Comparison of ENCODE assay signal across 6 cellular contexts in the genomic region with DNA sequence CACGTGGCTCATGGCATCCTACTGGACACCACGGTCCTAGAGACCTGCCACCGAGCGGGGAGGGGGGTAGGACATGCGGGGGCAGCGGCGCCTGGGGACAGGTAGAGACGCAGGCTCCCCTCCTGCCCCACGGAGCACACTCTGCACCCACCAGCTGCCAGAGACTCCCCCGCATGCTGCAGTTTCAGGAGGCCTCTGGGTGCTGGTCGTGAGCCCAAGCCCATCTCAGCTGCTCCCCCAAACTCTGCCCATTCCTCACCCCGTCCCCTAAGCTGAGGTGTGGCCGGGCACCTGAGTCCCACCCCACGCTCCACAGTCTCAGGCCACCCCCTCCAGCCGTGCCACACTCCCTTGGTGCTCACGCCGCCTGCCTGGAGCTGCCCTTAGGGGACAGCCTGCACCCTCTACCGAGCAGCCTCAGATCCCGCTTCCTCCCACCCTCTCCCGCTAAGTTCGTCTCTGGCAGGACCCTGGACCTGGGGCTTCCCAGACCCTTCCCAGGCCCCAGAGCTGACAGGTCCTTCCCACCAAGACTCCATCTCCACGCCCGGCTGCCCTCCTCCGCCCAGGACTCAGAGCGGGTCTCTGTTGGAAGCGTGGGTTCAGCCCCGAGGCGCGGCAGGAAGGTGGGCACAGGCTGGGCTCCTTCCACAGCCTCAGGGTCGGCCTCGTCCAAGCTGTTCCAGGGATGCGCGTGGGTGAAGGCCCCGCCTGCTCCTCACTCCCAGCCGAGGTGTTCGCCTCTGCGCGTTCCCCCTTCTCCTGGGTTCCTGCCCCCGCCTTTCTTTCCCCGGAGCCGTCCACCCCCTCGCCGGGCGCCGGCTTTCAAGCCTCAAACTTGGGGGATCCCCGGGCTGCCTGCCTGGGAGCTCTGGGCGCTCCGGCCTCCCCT. TPM values are rescaled to one million over a fixed set of nuclear protein-coding genes. Genes with fewer than 3 reads are reported as not detected.
DNase-seq lines count a peak whose midpoint lies in the region; ATAC-seq and TF ChIP-seq lines count a peak whose summit lies in the region.

No MANE protein-coding gene starts in this region.

- no peak overlapping the region for H3K27ac ChIP-seq in SK-N-SH (ENCODE audit: low read depth in 2 of 2, low read length in 1 of 2)

- H3K9me2 ChIP-seq in SK-N-SH, result no peaks in the 10 kb centered on the region

- H3K4me1 ChIP-seq in SK-N-SH (ENCODE audit: control insufficient read depth in 1 of 2, insufficient read depth in 2 of 2, low read depth in 1 of 2, low read length in 1 of 2), result peaks cover 0 to 14% of the 10 kb centered on the region in 2 experiments; a peak in 1 of 4 replicates

- H3K9me3 Mint-ChIP-seq in stimulated activated memory B cell treated with anti-CD40 and anti-IgM and Interleukin-4, amounts not matched to agents 10 μg/mL and 1 μg/mL and 100 μg/mL, for 72 hours, result peaks cover 9% of the 10 kb centered on the region

- peak overlapping the region; percentile 48; the same call in 1 of the 2 replicates for H3K9ac ChIP-seq in SK-N-SH

- H3K79me2 ChIP-seq in SK-N-SH (ENCODE audit: insufficient read depth), result 0 out of 2 replicates have a peak, but pooled peaks cover 4% of the 10 kb centered on the region

- no peak for TF ChIP-seq RAD21 in SK-N-SH (IDR thresholded peaks at IDR 0.05; ENCODE audit: low read length)

- peaks cover 19% of the 10 kb centered on the region for H3K27me3 Mint-ChIP-seq in stimulated activated memory B cell treated with anti-CD40 and anti-IgM and Interleukin-4, amounts not matched to agents 10 μg/mL and 1 μg/mL and 100 μg/mL, for 72 hours

- POLR2A ChIA-PET in SK-N-SH (lab: Yijun Ruan, JAX), result interaction anchor here (0.5 kb wide), 1 partner anchor 137 kb away, joined by 3 read pairs; no protein-coding TSS in a partner anchor

- no peaks in the 10 kb centered on the region for H4K20me1 ChIP-seq in SK-N-SH (ENCODE audit: insufficient read depth)

- H3K36me3 Mint-ChIP-seq in stimulated activated memory B cell treated with anti-CD40 and anti-IgM and Interleukin-4, amounts not matched to agents 10 μg/mL and 1 μg/mL and 100 μg/mL, for 72 hours, result peaks cover 10% of the 10 kb centered on the region

- CTCF ChIA-PET in SK-N-SH (lab: Yijun Ruan, JAX), result interaction anchor here (0.9 to 2.3 kb wide), 4 partner anchors 17 to 78 kb away, joined by 3 to 6 read pairs (median 4); no protein-coding TSS in a partner anchor

- peak; percentile 76 for DNase-seq in SK-N-SH
- no peak for DNase-seq in fibroblast of pulmonary artery (ENCODE audit: low read depth)
- DNase-seq in KG1 (lab: John Stamatoyannopoulos, UW), result no peak

- H2AFZ ChIP-seq in SK-N-SH (ENCODE audit: low read depth), result peak overlapping the region; percentile 24; the same call in 1 of the 2 replicates

- peak overlapping the region; percentile 97 for H3K4me2 ChIP-seq in SK-N-SH

- no peak for TF ChIP-seq EP300 in SK-N-SH (IDR thresholded peaks at IDR 0.05; ENCODE audit: borderline replicate concordance in 1 of 2, low read depth in 1 of 2, low read length in 1 of 2)

- no peak overlapping the region for H3K27ac Mint-ChIP-seq in stimulated activated memory B cell treated with anti-CD40 and anti-IgM and Interleukin-4, amounts not matched to agents 10 μg/mL and 1 μg/mL and 100 μg/mL, for 72 hours

- TF ChIP-seq CTCF in SK-N-SH (IDR thresholded peaks at IDR 0.05), result no peak
- TF ChIP-seq CTCF in fibroblast of pulmonary artery (IDR thresholded peaks at IDR 0.05; ENCODE audit: low read length, missing control alignments), result no peak

- H3K36me3 ChIP-seq in SK-N-SH (replicated peaks in 1 of 2; ENCODE audit: control insufficient read depth in 1 of 2, insufficient read depth in 2 of 2, low read length in 1 of 2), result peaks cover 0 to 8% of the 10 kb centered on the region in 2 experiments

- ATAC-seq in SK-N-SH treated with all-trans-retinoic acid at 6 μM for 48 hours, result no peak
- ATAC-seq in stimulated activated memory B cell treated with anti-CD40 and anti-IgM and Interleukin-4, amounts not matched to agents 10 μg/mL and 1 μg/mL and 100 μg/mL, for 72 hours, result no peak
- ATAC-seq in GM18520 (IDR thresholded peaks at IDR 0.05; ENCODE audit: unreplicated experiment), result no peak

- WGBS in SK-N-SH (ENCODE audit: low lambda C conversion rate), result 53% methylated on average over 48 of the region's 48 CpGs

- peaks cover 16% of the 10 kb centered on the region for H3K4me1 Mint-ChIP-seq in stimulated activated memory B cell treated with anti-CD40 and anti-IgM and Interleukin-4, amounts not matched to agents 10 μg/mL and 1 μg/mL and 100 μg/mL, for 72 hours

- H3K27me3 ChIP-seq in SK-N-SH (ENCODE audit: insufficient read depth), result no peaks in the 10 kb centered on the region

- no peaks in the 10 kb centered on the region; the same call in 1 of the 2 replicates for H3K9me3 ChIP-seq in SK-N-SH

- H3F3A ChIP-seq in SK-N-SH (replicated peaks; ENCODE audit: insufficient read depth), result no peaks in the 10 kb centered on the region

- H3K4me3 ChIP-seq in SK-N-SH (ENCODE audit: low read depth in 2 of 2, low read length in 1 of 2) (peak overlapping the region; percentile 63 to 68), fibroblast of pulmonary artery (replicated peaks; ENCODE audit: low read depth, low read length) (peak overlapping the region; percentile 61)

- H3K4me3 Mint-ChIP-seq in stimulated activated memory B cell treated with anti-CD40 and anti-IgM and Interleukin-4, amounts not matched to agents 10 μg/mL and 1 μg/mL and 100 μg/mL, for 72 hours, result peak overlapping the region; percentile 79

TF ChIP-seq in SK-N-SH, 30 proteins besides CTCF, POLR2A, EP300 and RAD21 (continues in another document):
- TF ChIP-seq FOXJ3 (CRISPR knock-in tag; IDR thresholded peaks at IDR 0.05) (no peak), RFX5 (IDR thresholded peaks at IDR 0.05; ENCODE audit: low read length) (no peak), TCF12 (IDR thresholded peaks at IDR 0.05) (no peak), NFIC (IDR thresholded peaks at IDR 0.05; ENCODE audit: borderline replicate concordance) (no peak), FOXM1 (IDR thresholded peaks at IDR 0.05; ENCODE audit: low read depth) (no peak), ELF1 (IDR thresholded peaks at IDR 0.05) (no peak), EZH2phosphoT487 (IDR thresholded peaks at IDR 0.05; ENCODE audit: borderline replicate concordance, low read depth) (no peak), TAF1 (IDR thresholded peaks at IDR 0.05; ENCODE audit: borderline replicate concordance, low read depth, low read length) (no peak), CHD2 (IDR thresholded peaks at IDR 0.05; ENCODE audit: low read length, partially characterized antibody) (no peak), MAX (IDR thresholded peaks at IDR 0.05; ENCODE audit: low read depth) (no peak), TEAD4 (IDR thresholded peaks at IDR 0.05; ENCODE audit: borderline replicate concordance, insufficient read depth) (no peak)

TF ChIP-seq in SK-N-SH treated with all-trans-retinoic acid at 6 μM for 48 hours, 23 proteins besides CTCF, POLR2A, EP300 and RAD21:
- TF ChIP-seq TCF4 (CRISPR knock-in tag; IDR thresholded peaks at IDR 0.05; ENCODE audit: borderline replicate concordance) (no peak), ZNF565 (CRISPR knock-in tag; conservative IDR thresholded peaks at IDR 0.05; ENCODE audit: low read depth) (no peak), SNAI2 (CRISPR knock-in tag; IDR thresholded peaks at IDR 0.05) (no peak), OSR1 (CRISPR knock-in tag; IDR thresholded peaks at IDR 0.05) (no peak), ZFP3 (CRISPR knock-in tag; IDR thresholded peaks at IDR 0.05) (no peak), ISL1 (CRISPR knock-in tag; IDR thresholded peaks at IDR 0.05) (no peak)
- TF ChIP-seq, protein P1, sequence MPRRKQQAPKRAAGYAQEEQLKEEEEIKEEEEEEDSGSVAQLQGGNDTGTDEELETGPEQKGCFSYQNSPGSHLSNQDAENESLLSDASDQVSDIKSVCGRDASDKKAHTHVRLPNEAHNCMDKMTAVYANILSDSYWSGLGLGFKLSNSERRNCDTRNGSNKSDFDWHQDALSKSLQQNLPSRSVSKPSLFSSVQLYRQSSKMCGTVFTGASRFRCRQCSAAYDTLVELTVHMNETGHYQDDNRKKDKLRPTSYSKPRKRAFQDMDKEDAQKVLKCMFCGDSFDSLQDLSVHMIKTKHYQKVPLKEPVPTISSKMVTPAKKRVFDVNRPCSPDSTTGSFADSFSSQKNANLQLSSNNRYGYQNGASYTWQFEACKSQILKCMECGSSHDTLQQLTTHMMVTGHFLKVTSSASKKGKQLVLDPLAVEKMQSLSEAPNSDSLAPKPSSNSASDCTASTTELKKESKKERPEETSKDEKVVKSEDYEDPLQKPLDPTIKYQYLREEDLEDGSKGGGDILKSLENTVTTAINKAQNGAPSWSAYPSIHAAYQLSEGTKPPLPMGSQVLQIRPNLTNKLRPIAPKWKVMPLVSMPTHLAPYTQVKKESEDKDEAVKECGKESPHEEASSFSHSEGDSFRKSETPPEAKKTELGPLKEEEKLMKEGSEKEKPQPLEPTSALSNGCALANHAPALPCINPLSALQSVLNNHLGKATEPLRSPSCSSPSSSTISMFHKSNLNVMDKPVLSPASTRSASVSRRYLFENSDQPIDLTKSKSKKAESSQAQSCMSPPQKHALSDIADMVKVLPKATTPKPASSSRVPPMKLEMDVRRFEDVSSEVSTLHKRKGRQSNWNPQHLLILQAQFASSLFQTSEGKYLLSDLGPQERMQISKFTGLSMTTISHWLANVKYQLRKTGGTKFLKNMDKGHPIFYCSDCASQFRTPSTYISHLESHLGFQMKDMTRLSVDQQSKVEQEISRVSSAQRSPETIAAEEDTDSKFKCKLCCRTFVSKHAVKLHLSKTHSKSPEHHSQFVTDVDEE (CRISPR knock-in tag; IDR thresholded peaks at IDR 0.05), result no peak

RNA-seq across cellular contexts. Expression of gene RAB40B, which starts 1.3 kb away (rescaled TPM):
- polyA plus RNA-seq in SK-N-SH (2012; rRNA removed), result 13.4 and 20.7 TPM in 2 replicates
- 10.5 and 15.2 TPM in 2 replicates for polyA plus RNA-seq in SK-N-SH (2012; cell fraction: cytosol; rRNA removed)
- 22.5 and 23.0 TPM in 2 replicates for polyA plus RNA-seq in SK-N-SH (2012; cell fraction: nucleus; rRNA removed)

RNA-seq across cellular contexts. Expression of gene FN3KRP, which starts 19.3 kb away (rescaled TPM):
- polyA plus RNA-seq in SK-N-SH (2012; rRNA removed), result 54.3 and 68.2 TPM in 2 replicates
- polyA plus RNA-seq in SK-N-SH (2012; cell fraction: cytosol; rRNA removed), result 54.0 and 58.2 TPM in 2 replicates
- 55.7 and 57.5 TPM in 2 replicates for polyA plus RNA-seq in SK-N-SH (2012; cell fraction: nucleus; rRNA removed)

RNA-seq across cellular contexts. Expression of gene FN3K, which starts 38.3 kb away (rescaled TPM):
- polyA plus RNA-seq in SK-N-SH (2012; rRNA removed), result 4.3 and 9.9 TPM in 2 replicates
- 6.7 and 9.8 TPM in 2 replicates for polyA plus RNA-seq in SK-N-SH (2012; cell fraction: cytosol; rRNA removed)
- 23.0 and 32.8 TPM in 2 replicates for polyA plus RNA-seq in SK-N-SH (2012; cell fraction: nucleus; rRNA removed)

RNA-seq across cellular contexts. Expression of gene WDR45B, which starts 48.9 kb away (rescaled TPM):
- 171 and 191 TPM in 2 replicates for polyA plus RNA-seq in SK-N-SH (2012; rRNA removed)
- 142 and 159 TPM in 2 replicates for polyA plus RNA-seq in SK-N-SH (2012; cell fraction: cytosol; rRNA removed)
- 164 and 253 TPM in 2 replicates for polyA plus RNA-seq in SK-N-SH (2012; cell fraction: nucleus; rRNA removed)

RNA-seq across cellular contexts. Expression of gene TBCD, which starts 54.7 kb away (rescaled TPM):
- polyA plus RNA-seq in SK-N-SH (2012; rRNA removed), result 78.7 and 107 TPM in 2 replicates
- polyA plus RNA-seq in SK-N-SH (2012; cell fraction: cytosol; rRNA removed), result 40.1 and 54.1 TPM in 2 replicates
- 188 and 264 TPM in 2 replicates for polyA plus RNA-seq in SK-N-SH (2012; cell fraction: nucleus; rRNA removed)
